Comparison of ENCODE assay signal across 10 cellular contexts in the genomic region with DNA sequence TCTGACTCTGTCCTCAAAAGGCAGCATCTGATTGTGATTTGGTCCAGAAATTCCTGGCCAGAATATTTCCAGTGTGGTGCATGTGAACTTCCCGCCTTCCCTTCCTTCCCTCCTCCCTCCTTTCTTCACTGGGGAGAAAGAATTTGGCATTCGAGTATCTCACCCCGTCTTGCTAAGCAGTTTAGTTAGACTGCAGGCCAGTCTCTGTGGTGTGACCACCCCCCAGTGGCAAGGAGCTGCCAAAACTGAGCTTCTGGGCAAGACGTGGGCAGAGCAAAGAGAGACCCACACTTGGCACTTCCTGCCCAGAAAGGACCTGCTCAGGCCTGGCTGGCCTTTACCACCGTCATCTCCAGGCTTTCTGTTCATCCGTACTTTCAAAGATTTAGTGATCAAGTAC. TPM values are rescaled to one million over a fixed set of nuclear protein-coding genes. Genes with fewer than 3 reads are reported as not detected.
DNase-seq lines count a peak whose midpoint lies in the region; ATAC-seq and TF ChIP-seq lines count a peak whose summit lies in the region.
"Had no signal": no experiment of that assay in that cellular context is flagged by ENCODE, and none has a peak within 500 bp of the region (broad histone marks: within the 10 kb centered on the region; RNA-seq: fewer than 3 reads in every experiment).

No MANE protein-coding gene starts in this region.

- DNase-seq in NOMO-1 treated with DMSO at 0.1 percent for 48 hours (lab: John Stamatoyannopoulos, UW; ENCODE audit: unreplicated experiment) (peak; percentile 2), NOMO-1 treated with dmso at 0.1 percent for 144 hours (lab: John Stamatoyannopoulos, UW; ENCODE audit: unreplicated experiment) (no peak), Peyer's patch (peak in 2 of 3 donors; percentile 25 to 55), cerebellum (ENCODE audit: low spot score) (peak; percentile 39), mesothelial cell of epicardium (ENCODE audit: low spot score in 2 of 2, unreplicated experiment in 2 of 2) (no peak), psoas muscle (no peak), NCI-H345 (lab: John Stamatoyannopoulos, UW) (no peak)

- TF ChIP-seq POLR2A in Peyer's patch (IDR thresholded peaks at IDR 0.05): no peak

- ATAC-seq in GM21447 (IDR thresholded peaks at IDR 0.05; ENCODE audit: unreplicated experiment) (no peak), psoas muscle (no peak)

- intact Hi-C loops in psoas muscle (cut with DNase I): no loop called here

- no peak overlapping the region for H3K27ac ChIP-seq in Peyer's patch
- no peak overlapping the region for H3K27ac ChIP-seq in psoas muscle
- H3K27ac ChIP-seq: BLaER1 treated with 17β-estradiol and CSF1 and Interleukin-3, amounts not matched to agents 10 nM and 100 nM had no signal

- H3K4me1 ChIP-seq in Peyer's patch (no peaks in the 10 kb centered on the region), psoas muscle (no peaks in the 10 kb centered on the region)

- no peaks in the 10 kb centered on the region for H3K9me3 Mint-ChIP-seq in mesothelial cell of epicardium

- H3K4me3 Mint-ChIP-seq in mesothelial cell of epicardium: no peak overlapping the region

- H3K27me3 Mint-ChIP-seq in mesothelial cell of epicardium (ENCODE audit: low read depth): no peaks in the 10 kb centered on the region

- H3K27me3 ChIP-seq in Peyer's patch (no peaks in the 10 kb centered on the region), psoas muscle (ENCODE audit: insufficient read depth in 3 of 3, low read length in 2 of 3) (peaks cover 0 to 2% (median 0%) of the 10 kb centered on the region in 3 donors)
- H3K27me3 ChIP-seq: BLaER1 treated with 17β-estradiol and CSF1 and Interleukin-3, amounts not matched to agents 10 nM and 100 nM had no signal

- H3K36me3 ChIP-seq in Peyer's patch (no peaks in the 10 kb centered on the region), psoas muscle (ENCODE audit: insufficient read depth in 1 of 2, low read depth in 1 of 2) (no peaks in the 10 kb centered on the region)
- H3K36me3 ChIP-seq: BLaER1 treated with 17β-estradiol and CSF1 and Interleukin-3, amounts not matched to agents 10 nM and 100 nM had no signal

- H3K36me3 Mint-ChIP-seq in mesothelial cell of epicardium: peaks cover 12% of the 10 kb centered on the region

- peak in 4 of 6 experiments; percentile 9 to 34 (median 31) for TF ChIP-seq CTCF in Peyer's patch (IDR thresholded peaks at IDR 0.05)
- no peak for TF ChIP-seq CTCF in mesothelial cell of epicardium (IDR thresholded peaks at IDR 0.05; ENCODE audit: unreplicated experiment)
- no peak for TF ChIP-seq CTCF in psoas muscle (IDR thresholded peaks at IDR 0.05)

- H3K27ac Mint-ChIP-seq in mesothelial cell of epicardium: peak overlapping the region; percentile 91

- no peak overlapping the region for H3K4me3 ChIP-seq in Peyer's patch
- no peak overlapping the region for H3K4me3 ChIP-seq in psoas muscle
- H3K4me3 ChIP-seq: BLaER1 treated with 17β-estradiol and CSF1 and Interleukin-3, amounts not matched to agents 10 nM and 100 nM had no signal

- WGBS in psoas muscle, 3 donors: 39 to 45% (median 45%) methylated on average over 6 of the region's 6 CpGs

- H3K9me3 ChIP-seq in Peyer's patch (no peaks in the 10 kb centered on the region), psoas muscle (no peaks in the 10 kb centered on the region)
- H3K9me3 ChIP-seq: BLaER1 treated with 17β-estradiol and CSF1 and Interleukin-3, amounts not matched to agents 10 nM and 100 nM had no signal

- peaks cover 29% of the 10 kb centered on the region for H3K4me1 Mint-ChIP-seq in mesothelial cell of epicardium

RNA-seq across cellular contexts. Expression of a gene that starts 36.4 kb away (rescaled TPM):
- total RNA-seq in Peyer's patch (10 to 100 TPM in 1 of 4 donors, 1 to 10 TPM in 3; 1.3 to 10.7 (median 2.3) TPM), cerebellum (not detected), mesothelial cell of epicardium (not detected in 3 replicates), psoas muscle (1 to 10 TPM in 2 of 4 donors, under 1 TPM in 2; 0.78 to 1.8 (median 1.3) TPM)
- 1 to 10 TPM in 2 of 3 donors, under 1 TPM in 1; 0.82 to 2.1 (median 1.1) TPM for polyA plus RNA-seq in psoas muscle
- polyA plus RNA-seq: neural cell had no signal

RNA-seq across cellular contexts. Expression of a gene that starts 48.7 kb away (rescaled TPM):
- total RNA-seq in Peyer's patch (1 to 10 TPM in 2 of 4 donors, not detected in 2; 1.7 to 4.1 TPM), cerebellum (0.36 TPM), mesothelial cell of epicardium (0.52 to 0.63 TPM (median 0.58 TPM) in 3 replicates), psoas muscle (under 1 TPM; 0.21 to 0.74 (median 0.42) TPM)
- under 1 TPM; 0.07 to 0.25 (median 0.21) TPM for polyA plus RNA-seq in psoas muscle
- polyA plus RNA-seq: neural cell had no signal

Comparison
In these comparisons a context has a peak if more than half of its experiments do, and no peak if none do; other contexts are left out.
1. DNase-seq: peak in NOMO-1 treated with DMSO at 0.1 percent for 48 hours (single experiment), Peyer's patch (2 of 3) and cerebellum (single experiment); none in NOMO-1 treated with dmso at 0.1 percent for 144 hours (single experiment), mesothelial cell of epicardium (0 of 2), psoas muscle (0 of 2) and NCI-H345 (single experiment).
2. CTCF ChIP-seq: peak in Peyer's patch (4 of 6); none in mesothelial cell of epicardium (single experiment) and psoas muscle (single experiment).